Comparison of ENCODE assay signal across 12 cellular contexts in the genomic region with DNA sequence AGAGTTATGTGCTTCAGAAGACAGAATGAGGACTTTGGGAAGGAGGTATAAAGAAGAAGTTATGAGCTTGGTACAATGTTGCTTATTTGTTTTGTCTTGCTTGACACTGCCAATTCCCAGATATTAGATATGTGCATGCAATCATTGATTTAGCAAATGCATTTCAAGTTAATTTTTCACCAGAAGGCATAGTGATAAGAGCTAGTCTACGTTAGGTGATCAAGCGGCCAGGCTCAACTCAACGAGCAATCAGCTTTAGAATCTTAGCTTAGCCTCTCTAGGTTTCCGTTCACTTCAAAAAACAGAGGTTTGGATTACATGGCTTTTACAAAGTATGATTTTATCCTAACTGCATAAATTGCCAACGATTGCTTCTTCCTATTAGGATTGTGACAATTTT.
A peak's percentile ranks its signal among the peaks of the same experiment; 100 is the strongest.
DNase-seq lines count a peak whose midpoint lies in the region; ATAC-seq, FAIRE-seq and TF ChIP-seq lines count a peak whose summit lies in the region.
"Had no signal": no experiment of that assay in that cellular context is flagged by ENCODE, and none has a peak within 500 bp of the region (broad histone marks: within the 10 kb centered on the region; RNA-seq: fewer than 3 reads in every experiment).

No MANE protein-coding gene starts in this region.

- no peak overlapping the region for H3K14ac ChIP-seq in IMR-90 (replicated peaks; ENCODE audit: low read depth, low read length)

- in situ Hi-C loops in IMR-90 (cut with MboI; ENCODE audit: low sequenced_read_pairs), result no loop called here

- WGBS in IMR-90 (ENCODE audit: extremely low coverage in 2 of 2, insufficient read length in 1 of 2), 2 experiments, result 80% methylated on average over 1 of the region's 5 CpGs; no CpG with 5 or more reads in 1 of the 2 experiments
- 14 to 15% methylated on average over 5 of the region's 5 CpGs for WGBS in pancreas, 2 donors

- H4K91ac ChIP-seq in IMR-90 (ENCODE audit: insufficient read depth, low read depth, low read length), result no peak overlapping the region

- H3K36me3 ChIP-seq in HEK293 (ENCODE audit: control insufficient read depth in 2 of 2, insufficient read depth in 1 of 2, low read length in 2 of 2), result no peaks in the 10 kb centered on the region
- no peaks in the 10 kb centered on the region for H3K36me3 ChIP-seq in IMR-90 (ENCODE audit: control insufficient read depth, insufficient read depth, low read length)
- no peaks in the 10 kb centered on the region for H3K36me3 ChIP-seq in keratinocyte (ENCODE audit: control insufficient read depth in 2 of 2, extremely low read depth in 1 of 2, insufficient read depth in 2 of 2, low read length in 2 of 2)
- H3K36me3 ChIP-seq in pancreas, result no peaks in the 10 kb centered on the region

- H3K4me1 ChIP-seq in HEK293 (ENCODE audit: control insufficient read depth, insufficient read depth, low read length) (peaks cover 6% of the 10 kb centered on the region; the same call in 1 of the 2 replicates), IMR-90 (ENCODE audit: control insufficient read depth, insufficient read depth, low read length) (peaks cover 11% of the 10 kb centered on the region), keratinocyte (ENCODE audit: control insufficient read depth, extremely low read depth, insufficient read depth, low read length) (no peaks in the 10 kb centered on the region), pancreas (peaks cover 0 to 3% (median 0%) of the 10 kb centered on the region in 3 donors)
- H3K4me1 ChIP-seq: A549 had no signal

- TF ChIP-seq CTCF in HEK293 (tag by site-specific recombination; IDR thresholded peaks at IDR 0.05) (no peak), IMR-90 (conservative IDR thresholded peaks at IDR 0.05; ENCODE audit: low read depth, low read length) (no peak), keratinocyte (optimal IDR thresholded peaks at IDR 0.05 in 1 of 3, IDR thresholded peaks at IDR 0.05 in 1 of 3, conservative IDR thresholded peaks at IDR 0.05 in 1 of 3; ENCODE audit: extremely low read depth in 1 of 3, insufficient read depth in 2 of 3, low read length in 3 of 3) (no peak), pancreas (IDR thresholded peaks at IDR 0.05) (no peak)

- H2BK120ac ChIP-seq in IMR-90 (ENCODE audit: low read depth, low read length), result 0 out of 2 replicates have a peak overlapping the region, but pooled peaks have one; percentile 10

- H3K9ac ChIP-seq in IMR-90 (ENCODE audit: low read depth, low read length), result no peak overlapping the region
- no peak overlapping the region for H3K9ac ChIP-seq in keratinocyte (ENCODE audit: control insufficient read depth, extremely low read depth, insufficient read depth, low read length)
- H3K9ac ChIP-seq: GM23248 had no signal

- H4K8ac ChIP-seq in IMR-90 (ENCODE audit: low read depth in 2 of 2, low read length in 2 of 2), result no peak overlapping the region

- H2AFZ ChIP-seq in IMR-90 (replicated peaks; ENCODE audit: low read length, poor library complexity), result no peak overlapping the region
- no peak overlapping the region for H2AFZ ChIP-seq in keratinocyte (ENCODE audit: control insufficient read depth, low read length)
- H2AFZ ChIP-seq: GM23248 had no signal

- H3K23ac ChIP-seq in IMR-90 (ENCODE audit: low read depth, low read length), result no peak overlapping the region

- no peak for TF ChIP-seq POLR2A in IMR-90 (IDR thresholded peaks at IDR 0.05; ENCODE audit: low read depth, low read length)

- ATAC-seq in IMR-90 (ENCODE audit: low read depth) (no peak), pancreas (peak in 3 of 4 donors; percentile 34 to 56 (median 49)), GM19452 (IDR thresholded peaks at IDR 0.05; ENCODE audit: unreplicated experiment) (no peak), GM21723 (IDR thresholded peaks at IDR 0.05; ENCODE audit: unreplicated experiment) (no peak)
- ATAC-seq: A549, HCT116 had no signal

- no peaks in the 10 kb centered on the region for H4K20me1 ChIP-seq in IMR-90 (ENCODE audit: insufficient read depth, low read length)
- no peaks in the 10 kb centered on the region for H4K20me1 ChIP-seq in keratinocyte (ENCODE audit: control insufficient read depth, extremely low read depth, insufficient read depth, low read length)

- H3K9me3 ChIP-seq in HEK293 (ENCODE audit: control insufficient read depth, insufficient read depth, low read depth, low read length), result no peaks in the 10 kb centered on the region
- H3K9me3 ChIP-seq in IMR-90 (ENCODE audit: control insufficient read depth, insufficient read depth, low read length), result no peaks in the 10 kb centered on the region
- no peaks in the 10 kb centered on the region for H3K9me3 ChIP-seq in keratinocyte (ENCODE audit: control insufficient read depth, low read depth, low read length)
- no peaks in the 10 kb centered on the region for H3K9me3 ChIP-seq in pancreas
- H3K9me3 ChIP-seq: A549 had no signal

- no peak overlapping the region for H3K4ac ChIP-seq in IMR-90 (ENCODE audit: low read depth, low read length)

- TF ChIP-seq RAD21 in IMR-90 (IDR thresholded peaks at IDR 0.05; ENCODE audit: low read length), result no peak

- no TSS peak for BruUV-seq in IMR-90 (replicated peaks; lab: Mats Ljungman, UMichigan)

- no peaks in the 10 kb centered on the region for H3K79me1 ChIP-seq in IMR-90 (ENCODE audit: low read depth in 1 of 2, low read length in 2 of 2)

- POLR2A ChIA-PET in HEK293 (lab: Yijun Ruan, JAX), result no interaction called here
- POLR2A ChIA-PET in IMR-90 (lab: Charles Lee; ENCODE audit: unreplicated experiment), result no interaction called here

- no peak overlapping the region for H2BK20ac ChIP-seq in IMR-90 (ENCODE audit: low read depth, low read length)

- H3K56ac ChIP-seq in IMR-90 (ENCODE audit: extremely low read depth, insufficient read depth, low read length), result no peak overlapping the region

- H3K79me2 ChIP-seq in keratinocyte (ENCODE audit: control insufficient read depth, insufficient read depth, low read length), result no peaks in the 10 kb centered on the region

- dilution Hi-C loops in IMR-90 (cut with HindIII; ENCODE audit: low sequenced_read_pairs, unreplicated experiment), result no loop called here
- dilution Hi-C loops in keratinocyte (cut with MboI; ENCODE audit: extremely low pct_ligation_motif_present, low sequenced_read_pairs), result no loop called here

- H3K18ac ChIP-seq in IMR-90 (ENCODE audit: low read depth, low read length), result no peak overlapping the region; the same call in 1 of the 2 replicates

- H2BK5ac ChIP-seq in IMR-90 (ENCODE audit: low read depth, low read length, poor library complexity, severe bottlenecking), result no peak overlapping the region

- no peak for DNase-seq in IMR-90
- DNase-seq in keratinocyte (ENCODE audit: low read depth, low spot score), result no peak
- no peak for DNase-seq in pancreas
- DNase-seq in HuH-7.5 (ENCODE audit: low spot score), result no peak
- DNase-seq: CD4-positive, CD25-positive, alpha-beta regulatory T cell; GM23248 had no signal

- H3K4me2 ChIP-seq in IMR-90 (ENCODE audit: low read depth, low read length), result no peak overlapping the region
- no peak overlapping the region for H3K4me2 ChIP-seq in keratinocyte (ENCODE audit: control insufficient read depth, extremely low read depth, insufficient read depth, low read depth, low read length)
- H3K4me2 ChIP-seq: A549 had no signal

- FAIRE-seq in keratinocyte (lab: Jason Lieb, UNC) (peak; percentile 36), pancreas (lab: Jason Lieb, UNC) (no peak)
- FAIRE-seq: A549, H54 had no signal

- no peak overlapping the region for H2AK9ac ChIP-seq in IMR-90 (replicated peaks; ENCODE audit: low read depth, low read length, poor library complexity)

- no peak overlapping the region; the same call in 1 of the 2 replicates for H4K5ac ChIP-seq in IMR-90 (ENCODE audit: low read depth, low read length)

- no peaks in the 10 kb centered on the region for H3K9me1 ChIP-seq in IMR-90 (ENCODE audit: insufficient read depth, low read length)
- H3K9me1 ChIP-seq in keratinocyte (ENCODE audit: control insufficient read depth, extremely low read depth, insufficient read depth, low read length), result no peaks in the 10 kb centered on the region

- 0 out of 3 replicates have a peak overlapping the region, but pooled peaks have one; percentile 29 for H2BK15ac ChIP-seq in IMR-90 (ENCODE audit: low read depth, low read length)

- CTCF ChIA-PET in HEK293 (lab: Yijun Ruan, JAX) (interaction anchor here (0.7 kb wide), 1 partner anchor 377 kb away, joined by 3 read pairs; no protein-coding TSS in a partner anchor), IMR-90 (lab: Yijun Ruan, JAX) (no interaction called here)

- H3K27ac ChIP-seq in HEK293 (ENCODE audit: extremely low read depth, low read depth, low read length) (no peak overlapping the region), IMR-90 (ENCODE audit: insufficient read depth, low read length) (no peak overlapping the region), keratinocyte (ENCODE audit: control insufficient read depth, insufficient read depth, low read length) (no peak overlapping the region), pancreas (no peak overlapping the region)
- H3K27ac ChIP-seq: A549, GM23248 had no signal

- H3K27me3 ChIP-seq in IMR-90 (ENCODE audit: control insufficient read depth, insufficient read depth, low read length) (no peaks in the 10 kb centered on the region), keratinocyte (ENCODE audit: control insufficient read depth, extremely low read depth, insufficient read depth, low read length) (no peaks in the 10 kb centered on the region), pancreas (no peaks in the 10 kb centered on the region)

- H3K4me3 ChIP-seq in HEK293 (ENCODE audit: low read depth, low read length), result no peak overlapping the region
- no peak overlapping the region for H3K4me3 ChIP-seq in IMR-90 (ENCODE audit: insufficient read depth, low read depth, low read length)
- H3K4me3 ChIP-seq in keratinocyte (ENCODE audit: control insufficient read depth in 2 of 3, extremely low read depth in 1 of 3, insufficient read depth in 2 of 3, low read depth in 1 of 3, low read length in 3 of 3), result no peak overlapping the region
- H3K4me3 ChIP-seq in pancreas, result no peak overlapping the region
- H3K4me3 ChIP-seq: A549, GM23248 had no signal

- intact Hi-C loops in IMR-90 (cut with micrococcal nuclease), result no loop called here
- intact Hi-C loops in pancreas (cut with DNase I), result no loop called here

- no peak overlapping the region for H2AK5ac ChIP-seq in IMR-90 (ENCODE audit: low read depth, low read length)

TF ChIP-seq in HEK293, 187 proteins besides CTCF, POLR2A, EP300 and RAD21:
- no peak for TF ChIP-seq SETDB1 (IDR thresholded peaks at IDR 0.05; ENCODE audit: insufficient read length, low read length)
- peak; percentile 76 for TF ChIP-seq ZNF585B (tag by site-specific recombination; IDR thresholded peaks at IDR 0.05)
TF ChIP-seq in HEK293: peak in this region for 1.

TF ChIP-seq in IMR-90, 13 proteins besides CTCF, POLR2A, EP300 and RAD21:
- TF ChIP-seq FOS (IDR thresholded peaks at IDR 0.05; ENCODE audit: low read depth, low read length) (no peak), RCOR1 (IDR thresholded peaks at IDR 0.05; ENCODE audit: insufficient replicate concordance, low read length) (no peak)

Comparison
In these comparisons a context has a peak if more than half of its experiments do, and no peak if none do; other contexts are left out.
1. ATAC-seq: peak in pancreas (3 of 4); none in IMR-90 (single experiment), GM19452 (single experiment) and GM21723 (single experiment).